ENCODE assay signal across 17 cellular contexts in the genomic region with DNA sequence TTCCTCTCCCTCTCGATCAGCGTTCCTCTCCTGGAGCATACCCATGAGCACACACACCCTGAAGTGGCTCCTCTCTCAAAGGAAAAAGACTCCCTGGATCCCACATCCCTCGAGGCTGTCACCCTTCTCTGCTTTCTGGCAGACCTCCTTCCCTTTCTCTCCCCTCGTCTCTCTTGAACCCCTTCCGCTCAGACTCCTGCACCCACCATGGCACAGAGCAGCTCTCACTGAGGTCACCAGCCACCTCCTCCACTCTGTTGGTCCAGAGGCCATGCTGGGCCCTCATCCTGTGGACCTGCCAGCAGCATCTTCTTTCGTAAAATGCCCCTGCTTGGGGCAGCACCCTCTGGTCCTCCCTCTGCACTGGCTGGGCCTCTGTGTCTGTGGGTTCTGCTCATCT. TPM values are rescaled to one million over a fixed set of nuclear protein-coding genes. Genes with fewer than 3 reads are reported as not detected.
DNase-seq lines count a peak whose midpoint lies in the region; ATAC-seq and TF ChIP-seq lines count a peak whose summit lies in the region.
"Had no signal": no experiment of that assay in that cellular context is flagged by ENCODE, and none has a peak within 500 bp of the region (broad histone marks: within the 10 kb centered on the region; RNA-seq: fewer than 3 reads in every experiment).

No MANE protein-coding gene starts in this region.

- no peaks in the 10 kb centered on the region for H4K20me1 ChIP-seq in HCT116 (ENCODE audit: insufficient read depth)

- H3K36me3 ChIP-seq in HCT116 (ENCODE audit: control insufficient read depth in 1 of 2, insufficient read depth in 2 of 2, low read length in 2 of 2) (no peaks in the 10 kb centered on the region; a peak in 1 of 4 replicates), upper lobe of right lung (no peaks in the 10 kb centered on the region)

- H3K27me3 ChIP-seq in HCT116 (ENCODE audit: insufficient read depth, low read length), result no peaks in the 10 kb centered on the region
- H3K27me3 ChIP-seq in upper lobe of right lung, result no peaks in the 10 kb centered on the region
- H3K27me3 ChIP-seq: BLaER1 treated with 17β-estradiol and CSF1 and Interleukin-3, amounts not matched to agents 10 nM and 100 nM had no signal

- no peaks in the 10 kb centered on the region for H3K9me3 Mint-ChIP-seq in endothelial cell (ENCODE audit: unreplicated experiment)
- H3K9me3 Mint-ChIP-seq: CD8-positive, alpha-beta memory T cell had no signal

- H3K9ac ChIP-seq in HCT116 (ENCODE audit: low read length), result no peak overlapping the region

- no peak overlapping the region for H3K4me3 Mint-ChIP-seq in endothelial cell (ENCODE audit: unreplicated experiment)

- peak overlapping the region; percentile 83; the same call in 1 of the 2 replicates for H3K4me2 ChIP-seq in HCT116 (ENCODE audit: low read length)
- H3K4me2 ChIP-seq: BLaER1 treated with 17β-estradiol and CSF1 and Interleukin-3, amounts not matched to agents 10 nM and 100 nM had no signal

- CTCF ChIA-PET in HCT116 (lab: Charles Lee), result no interaction called here

- H3K4me3 ChIP-seq in HCT116 (replicated peaks in 1 of 2; ENCODE audit: low read depth in 1 of 2, low read length in 2 of 2) (no peak overlapping the region), upper lobe of right lung (no peak overlapping the region)
- H3K4me3 ChIP-seq: BLaER1 treated with 17β-estradiol and CSF1 and Interleukin-3, amounts not matched to agents 10 nM and 100 nM had no signal

- H3K36me3 Mint-ChIP-seq in endothelial cell (ENCODE audit: low read depth, unreplicated experiment), result peaks cover 25% of the 10 kb centered on the region

- H3K27ac Mint-ChIP-seq in endothelial cell (ENCODE audit: unreplicated experiment), result peak overlapping the region; percentile 36

- RAD21 ChIA-PET in HCT116 (lab: Charles Lee; ENCODE audit: low non-redundant PET in 1 of 2, low total read pairs in 2 of 2, uncharacterized antibody in 2 of 2, unreplicated experiment in 2 of 2), result no interaction called here

- H3K4me1 ChIP-seq in HCT116 (ENCODE audit: control insufficient read depth in 1 of 2, insufficient read depth in 2 of 2, low read length in 2 of 2), result peaks cover 18 to 32% of the 10 kb centered on the region in 2 experiments
- H3K4me1 ChIP-seq in upper lobe of right lung, result peaks cover 5% of the 10 kb centered on the region

- peaks cover 9% of the 10 kb centered on the region for H3K4me1 Mint-ChIP-seq in endothelial cell (ENCODE audit: unreplicated experiment)

- no peak for TF ChIP-seq RAD21 in HCT116 (IDR thresholded peaks at IDR 0.05; ENCODE audit: low read depth)

- TF ChIP-seq CTCF in HCT116 (IDR thresholded peaks at IDR 0.05 in 2 of 3, conservative IDR thresholded peaks at IDR 0.05 in 1 of 3; ENCODE audit: borderline replicate concordance in 1 of 3, insufficient read depth in 1 of 3, low read depth in 2 of 3, low read length in 2 of 3), result no peak
- no peak for TF ChIP-seq CTCF in endothelial cell (IDR thresholded peaks at IDR 0.05; ENCODE audit: unreplicated experiment)
- no peak for TF ChIP-seq CTCF in upper lobe of right lung (IDR thresholded peaks at IDR 0.05)

- H3K79me2 ChIP-seq in HCT116 (ENCODE audit: insufficient read depth, low read length), result peaks cover 22% of the 10 kb centered on the region

- H3K27ac ChIP-seq in HCT116 (ENCODE audit: low read depth, low read length) (no peak overlapping the region), upper lobe of right lung (no peak overlapping the region)
- H3K27ac ChIP-seq: BLaER1 treated with 17β-estradiol and CSF1 and Interleukin-3, amounts not matched to agents 10 nM and 100 nM had no signal

- no peak for TF ChIP-seq POLR2A in HCT116 (IDR thresholded peaks at IDR 0.05; ENCODE audit: borderline replicate concordance, extremely low read depth, insufficient read depth, insufficient read length)

- H3K9me3 ChIP-seq in HCT116 (ENCODE audit: control insufficient read depth in 1 of 2, insufficient read depth in 1 of 2, low read depth in 1 of 2, low read length in 2 of 2) (no peaks in the 10 kb centered on the region), upper lobe of right lung (no peaks in the 10 kb centered on the region)
- H3K9me3 ChIP-seq: BLaER1 treated with 17β-estradiol and CSF1 and Interleukin-3, amounts not matched to agents 10 nM and 100 nM had no signal

- H2AFZ ChIP-seq in HCT116 (ENCODE audit: low read depth, low read length, poor library complexity, severe bottlenecking), result no peak overlapping the region

- peak; percentile 39 for DNase-seq in activated CD8-positive, alpha-beta memory T cell treated with anti-CD3 and anti-CD28 coated beads, Interleukin-2, amount 50 U/mL, for 48 hours
- no peak for DNase-seq in activated CD8-positive, alpha-beta memory T cell treated with anti-CD3 and anti-CD28 coated beads, Interleukin-2, amount 50 U/mL, for 4 hours
- DNase-seq in HCT116 (ENCODE audit: low read depth, low spot score) (no peak), endothelial cell (ENCODE audit: low spot score) (no peak), sciatic nerve (ENCODE audit: low spot score) (peak; percentile 43), NCI-H146 treated with DMSO at 0.1 percent for 48 hours (lab: John Stamatoyannopoulos, UW; ENCODE audit: unreplicated experiment) (no peak), upper lobe of right lung (no peak)
- no peak for DNase-seq in stimulated activated CD4-positive, alpha-beta T cell treated with anti-CD3 and anti-CD28 coated beads, Interleukin-2, amount 100 ng/mL, for 48 hours
- DNase-seq: 8988T; CD8-positive, alpha-beta memory T cell; DMS79; IMR-90; NCI-H1105 treated with DMSO at 0.1 percent for 48 hours; NCI-H187 treated with DMSO at 0.1 percent for 48 hours; NCI-H345; NCI-H526 treated with DMSO at 0.1 percent for 48 hours had no signal

- ATAC-seq in HCT116, result no peak
- no peak for ATAC-seq in sciatic nerve
- no peak for ATAC-seq in upper lobe of right lung

- BruUV-seq in HCT116 (replicated peaks; lab: Mats Ljungman, UMichigan), result no TSS peak

- POLR2A ChIA-PET in HCT116 (lab: Charles Lee), result no interaction called here

- no peaks in the 10 kb centered on the region for H3K9me2 ChIP-seq in HCT116 (ENCODE audit: insufficient read depth)

- intact Hi-C loops in HCT116 (cut with micrococcal nuclease), result no loop called here
- intact Hi-C loops in sciatic nerve (cut with DNase I), result no loop called here
- intact Hi-C loops in upper lobe of right lung (cut with DNase I), result no loop called here

- peaks cover 7% of the 10 kb centered on the region for H3K27me3 Mint-ChIP-seq in endothelial cell (ENCODE audit: unreplicated experiment)
- H3K27me3 Mint-ChIP-seq: CD8-positive, alpha-beta memory T cell had no signal

TF ChIP-seq in HCT116, 20 proteins besides CTCF, POLR2A, EP300 and RAD21:
- no peak for TF ChIP-seq SP1 (IDR thresholded peaks at IDR 0.05; ENCODE audit: low read depth)
- no peak for TF ChIP-seq ZFX (IDR thresholded peaks at IDR 0.05)
- TF ChIP-seq EGR1 (IDR thresholded peaks at IDR 0.05; ENCODE audit: low read depth), result no peak
- TF ChIP-seq POLR2AphosphoS5 (IDR thresholded peaks at IDR 0.05; ENCODE audit: low read depth, low read length), result no peak
- no peak for TF ChIP-seq EZH2phosphoT487 (IDR thresholded peaks at IDR 0.05; ENCODE audit: borderline replicate concordance)
TF ChIP-seq in HCT116: peak in this region for 0.

RNA-seq across cellular contexts. Expression of a gene that starts 5.7 kb away (rescaled TPM):
- total RNA-seq in HCT116 (2021; ENCODE audit: unreplicated experiment) (25.2 TPM), endothelial cell (ENCODE audit: unreplicated experiment) (34.6 TPM), sciatic nerve (16.5 TPM), upper lobe of right lung (23.2 TPM)
- 20.5 and 22.4 TPM in 2 replicates for polyA plus RNA-seq in HCT116 (2012)

RNA-seq across cellular contexts. Expression of a gene that starts 13.7 kb away (rescaled TPM):
- total RNA-seq in HCT116 (2021; ENCODE audit: unreplicated experiment), result 133 TPM
- polyA plus RNA-seq in HCT116 (2012), result 183 and 211 TPM in 2 replicates
- 271 TPM for total RNA-seq in endothelial cell (ENCODE audit: unreplicated experiment)
- total RNA-seq in sciatic nerve, result 81.0 TPM
- 133 TPM for total RNA-seq in upper lobe of right lung

RNA-seq across cellular contexts. Expression of a gene that starts 51.3 kb away (rescaled TPM):
- total RNA-seq in HCT116 (2021; ENCODE audit: unreplicated experiment) (54.0 TPM), endothelial cell (ENCODE audit: unreplicated experiment) (97.6 TPM), sciatic nerve (113 TPM), upper lobe of right lung (76.3 TPM)
- 51.8 and 53.5 TPM in 2 replicates for polyA plus RNA-seq in HCT116 (2012)

Comparison
In these comparisons a context has a peak if more than half of its experiments do, and no peak if none do; other contexts are left out.
1. DNase-seq: peak in activated CD8-positive, alpha-beta memory T cell treated with anti-CD3 and anti-CD28 coated beads, Interleukin-2, amount 50 U/mL, for 48 hours (single experiment) and sciatic nerve (single experiment); none in activated CD8-positive, alpha-beta memory T cell treated with anti-CD3 and anti-CD28 coated beads, Interleukin-2, amount 50 U/mL, for 4 hours (single experiment), HCT116 (single experiment), endothelial cell (single experiment), NCI-H146 treated with DMSO at 0.1 percent for 48 hours (single experiment), upper lobe of right lung (single experiment) and stimulated activated CD4-positive, alpha-beta T cell treated with anti-CD3 and anti-CD28 coated beads, Interleukin-2, amount 100 ng/mL, for 48 hours (0 of 2).